8 cellular contexts compared by ENCODE assay signal in the genomic region with DNA sequence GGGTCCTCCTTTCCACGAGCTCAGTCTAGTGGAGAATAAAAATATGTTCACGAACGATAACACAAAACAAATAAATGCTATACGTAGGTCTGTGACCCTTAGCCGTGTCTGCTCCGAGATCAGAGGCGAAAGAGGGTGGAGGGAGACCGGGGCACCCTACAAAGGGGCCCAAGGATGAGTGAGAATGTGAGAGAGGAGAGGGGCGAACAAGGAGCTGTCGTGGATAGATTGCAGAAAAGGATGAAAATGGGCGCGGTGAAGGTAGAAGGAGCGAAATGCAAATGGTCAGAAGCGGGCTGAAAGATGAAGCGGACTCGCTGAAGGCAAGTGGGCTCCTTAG. TPM values are rescaled to one million over a fixed set of nuclear protein-coding genes. Genes with fewer than 3 reads are reported as not detected.
A peak's percentile ranks its signal among the peaks of the same experiment; 100 is the strongest.
DNase-seq lines count a peak whose midpoint lies in the region; ATAC-seq, FAIRE-seq and TF ChIP-seq lines count a peak whose summit lies in the region.

No MANE protein-coding gene starts in this region.

- H3K9me3 ChIP-seq in heart right ventricle (no peaks in the 10 kb centered on the region), small intestine (ENCODE audit: control insufficient read depth, low read depth) (no peaks in the 10 kb centered on the region)

- peak overlapping the region; percentile 46 to 87 (median 70) for H3K4me3 ChIP-seq in heart right ventricle
- peak overlapping the region; percentile 44 to 59 for H3K4me3 ChIP-seq in small intestine (ENCODE audit: low read depth in 1 of 2, low read length in 2 of 2)

- H3K4me3 Mint-ChIP-seq in stimulated activated naive CD8-positive, alpha-beta T cell treated with anti-CD3 and anti-CD28 coated beads, Interleukin-15, Interleukin-2, amounts not matched to agents 100 ng/mL and 50 ng/mL, for 24 hours = peak overlapping the region; percentile 93
- peak overlapping the region; percentile 94 to 98 (median 95) for H3K4me3 Mint-ChIP-seq in T-cell

- intact Hi-C loops in heart right ventricle (cut with DNase I) = loop anchor here in 2 of 10 donors (10.0 kb wide), 2 partner anchors 220 to 240 kb away; partner anchors contain the start of gene LAMP2 (in 1 of the 2)

- POLR2A ChIA-PET in T-cell (lab: Charles Lee) = interaction anchor here in 1 of 2 donors (0.5 kb wide), 1 partner anchor 140 kb away, joined by 3 read pairs; no protein-coding TSS in a partner anchor

- peaks cover 15% of the 10 kb centered on the region for H3K4me1 Mint-ChIP-seq in stimulated activated naive CD8-positive, alpha-beta T cell treated with anti-CD3 and anti-CD28 coated beads, Interleukin-15, Interleukin-2, amounts not matched to agents 100 ng/mL and 50 ng/mL, for 24 hours (ENCODE audit: low read depth)
- H3K4me1 Mint-ChIP-seq in T-cell = peaks cover 17 to 28% (median 20%) of the 10 kb centered on the region in 3 donors

- H3K27me3 Mint-ChIP-seq in stimulated activated naive CD8-positive, alpha-beta T cell treated with anti-CD3 and anti-CD28 coated beads, Interleukin-15, Interleukin-2, amounts not matched to agents 100 ng/mL and 50 ng/mL, for 24 hours = peaks cover 4% of the 10 kb centered on the region
- H3K27me3 Mint-ChIP-seq in T-cell = peaks cover 0 to 19% of the 10 kb centered on the region in 2 donors

- peak overlapping the region; percentile 73 for H3K27ac Mint-ChIP-seq in stimulated activated naive CD8-positive, alpha-beta T cell treated with anti-CD3 and anti-CD28 coated beads, Interleukin-15, Interleukin-2, amounts not matched to agents 100 ng/mL and 50 ng/mL, for 24 hours
- H3K27ac Mint-ChIP-seq in T-cell = peak overlapping the region; percentile 92 to 93

- H3K36me3 ChIP-seq in heart right ventricle = peaks cover 0 to 5% (median 0%) of the 10 kb centered on the region in 9 donors
- H3K36me3 ChIP-seq in small intestine (ENCODE audit: control insufficient read depth in 2 of 2, insufficient read depth in 2 of 2, low read length in 2 of 2) = no peaks in the 10 kb centered on the region

- TF ChIP-seq CTCF in heart right ventricle (IDR thresholded peaks at IDR 0.05) = no peak

- no peaks in the 10 kb centered on the region for H3K9me3 Mint-ChIP-seq in stimulated activated naive CD8-positive, alpha-beta T cell treated with anti-CD3 and anti-CD28 coated beads, Interleukin-15, Interleukin-2, amounts not matched to agents 100 ng/mL and 50 ng/mL, for 24 hours
- H3K9me3 Mint-ChIP-seq in T-cell = no peaks in the 10 kb centered on the region

- peaks cover 0 to 12% (median 0%) of the 10 kb centered on the region in 7 donors for H3K27me3 ChIP-seq in heart right ventricle
- no peaks in the 10 kb centered on the region for H3K27me3 ChIP-seq in small intestine (ENCODE audit: control insufficient read depth in 2 of 2, insufficient read depth in 2 of 2, low read length in 2 of 2)

- FAIRE-seq in small intestine (lab: Jason Lieb, UNC) = no peak

- peaks cover under 1% of the 10 kb centered on the region for H3K36me3 Mint-ChIP-seq in stimulated activated naive CD8-positive, alpha-beta T cell treated with anti-CD3 and anti-CD28 coated beads, Interleukin-15, Interleukin-2, amounts not matched to agents 100 ng/mL and 50 ng/mL, for 24 hours (ENCODE audit: low read depth)
- peaks cover under 1% of the 10 kb centered on the region for H3K36me3 Mint-ChIP-seq in T-cell

- H3K27ac ChIP-seq in heart right ventricle = peak overlapping the region; percentile 21 to 87 (median 84)
- H3K27ac ChIP-seq in small intestine (ENCODE audit: low read depth in 1 of 2, low read length in 1 of 2) = peak overlapping the region; percentile 80 to 94

- H3K4me1 ChIP-seq in heart right ventricle (peaks cover 0 to 14% (median 9%) of the 10 kb centered on the region in 9 donors), small intestine (ENCODE audit: control insufficient read depth in 2 of 2, insufficient read depth in 1 of 2, low read depth in 1 of 2, low read length in 1 of 2) (peaks cover 0 to 4% of the 10 kb centered on the region in 2 donors)

- no peak for ATAC-seq in stimulated activated naive CD8-positive, alpha-beta T cell treated with anti-CD3 and anti-CD28 coated beads, Interleukin-15, Interleukin-2, amounts not matched to agents 100 U/mL and 50 U/mL, for 24 hours
- peak in 1 of 4 experiments; percentile 15 for ATAC-seq in T-cell (replicated peaks in 1 of 4)
- peak in 7 of 8 donors; percentile 7 to 52 (median 32) for ATAC-seq in heart right ventricle

- 0 to 1% methylated on average over 14 to 16 of the region's 16 CpGs for WGBS in heart right ventricle, 2 donors
- 0 to 30% (median 14%) methylated on average over 16 of the region's 16 CpGs for WGBS in small intestine, 3 donors

- no peak for DNase-seq in stimulated activated naive CD8-positive, alpha-beta T cell treated with anti-CD3 and anti-CD28 coated beads, Interleukin-15, Interleukin-2, amounts not matched to agents 100 U/mL and 50 U/mL, for 24 hours
- DNase-seq in T-cell = peak in 1 of 34 experiments; percentile 4
- DNase-seq in heart right ventricle = no peak
- no peak for DNase-seq in small intestine
- DNase-seq in COR-L47 (lab: John Stamatoyannopoulos, UW) = no peak
- no peak for DNase-seq in DMS79 treated with DMSO at 0.1 percent for 48 hours (lab: John Stamatoyannopoulos, UW)
- DNase-seq in DMS 273 (lab: John Stamatoyannopoulos, UW; ENCODE audit: unreplicated experiment) = no peak

- CTCF ChIA-PET in T-cell (lab: Charles Lee) = interaction anchor here in 1 of 2 donors (0.6 kb wide), 1 partner anchor 231 kb away, joined by 4 read pairs; no protein-coding TSS in a partner anchor

RNA-seq across cellular contexts. Expression of gene ZBTB33, which starts 6.2 kb away (rescaled TPM):
- total RNA-seq in T-cell (10 to 100 TPM; 20.9 to 25.7 (median 22.1) TPM), heart right ventricle (1 to 10 TPM; 5.2 to 8.5 (median 6.6) TPM)
- polyA plus RNA-seq in heart right ventricle (1 to 10 TPM; 1.8 to 2.5 TPM), small intestine (1 to 10 TPM; 3.8 to 5.8 (median 4.3) TPM)
